ENCODE assay signal across 10 cellular contexts in genomic region chr17:14201087-14201486, GRCh38. TPM values are rescaled to one million over a fixed set of nuclear protein-coding genes. Genes with fewer than 3 reads are reported as not detected.
A peak's percentile ranks its signal among the peaks of the same experiment; 100 is the strongest.
DNase-seq lines count a peak whose midpoint lies in the region; ATAC-seq lines count a peak whose summit lies in the region.
"Had no signal": no experiment of that assay in that cellular context is flagged by ENCODE, and none has a peak within 500 bp of the region (broad histone marks: within the 10 kb centered on the region; RNA-seq: fewer than 3 reads in every experiment).

No MANE protein-coding gene starts in this region.

- peaks cover 58% of the 10 kb centered on the region for H3K36me3 Mint-ChIP-seq in activated T-cell treated with anti-CD3 and anti-CD28 coated beads, Interleukin-2, amount 50 U/mL, for 24 hours (ENCODE audit: low read depth)

- no peaks in the 10 kb centered on the region for H3K27me3 Mint-ChIP-seq in activated T-cell treated with anti-CD3 and anti-CD28 coated beads, Interleukin-2, amount 50 U/mL, for 24 hours

- H3K27me3 ChIP-seq in thymus (ENCODE audit: control insufficient read depth, insufficient read depth): no peaks in the 10 kb centered on the region

- 3% methylated on average over 2 of the region's 2 CpGs for WGBS in thymus

- H3K27ac ChIP-seq in thymus (ENCODE audit: low read depth): peak overlapping the region; percentile 67

- H3K4me1 ChIP-seq in thymus (ENCODE audit: control insufficient read depth, insufficient read depth, low read length): peaks cover 36% of the 10 kb centered on the region

- no peaks in the 10 kb centered on the region for H3K9me3 ChIP-seq in thymus (ENCODE audit: control insufficient read depth)

- peak overlapping the region; percentile 91 for H3K27ac Mint-ChIP-seq in activated T-cell treated with anti-CD3 and anti-CD28 coated beads, Interleukin-2, amount 50 U/mL, for 24 hours

- ATAC-seq in GM18868 (IDR thresholded peaks at IDR 0.05; ENCODE audit: unreplicated experiment): no peak

- H3K4me3 Mint-ChIP-seq in activated T-cell treated with anti-CD3 and anti-CD28 coated beads, Interleukin-2, amount 50 U/mL, for 24 hours: peak overlapping the region; percentile 6

- H3K4me1 Mint-ChIP-seq in activated T-cell treated with anti-CD3 and anti-CD28 coated beads, Interleukin-2, amount 50 U/mL, for 24 hours (ENCODE audit: low read depth): peaks cover 99% of the 10 kb centered on the region

- H3K4me3 ChIP-seq in thymus (ENCODE audit: low read length): no peak overlapping the region

- H3K9me3 Mint-ChIP-seq in activated T-cell treated with anti-CD3 and anti-CD28 coated beads, Interleukin-2, amount 50 U/mL, for 24 hours: peaks cover 2% of the 10 kb centered on the region

- DNase-seq in activated T-cell treated with anti-CD3 and anti-CD28 coated beads, Interleukin-2, amount 50 U/mL, for 24 hours: no peak
- no peak for DNase-seq in activated T-cell treated with anti-CD3 and anti-CD28 coated beads, Interleukin-2, amount 50 U/mL, for 1 hour
- DNase-seq in activated T-cell treated with anti-CD3 and anti-CD28 coated beads, Interleukin-2, amount 50 U/mL, for 48 hours: peak; percentile 57 to 64
- DNase-seq in iris pigment epithelial cell (ENCODE audit: low read depth) (peak; percentile 53), cortex of kidney (lab: John Stamatoyannopoulos, UW) (no peak)
- no peak for DNase-seq in activated CD4-positive, CD25-positive, alpha-beta regulatory T cell (lab: John Stamatoyannopoulos, UW)
- DNase-seq: NCI-H146 had no signal

- H3K36me3 ChIP-seq in thymus (ENCODE audit: control insufficient read depth, insufficient read depth): peaks cover 3% of the 10 kb centered on the region

RNA-seq across cellular contexts. Expression of gene CDRT15, which starts 35.6 kb away (rescaled TPM):
- 0.09 TPM for polyA plus RNA-seq in thymus
- polyA plus RNA-seq: esophagus had no signal

Comparison
In these comparisons a context has a peak if more than half of its experiments do, and no peak if none do; other contexts are left out.
1. DNase-seq: peak in activated T-cell treated with anti-CD3 and anti-CD28 coated beads, Interleukin-2, amount 50 U/mL, for 48 hours (2 of 2) and iris pigment epithelial cell (single experiment); none in activated T-cell treated with anti-CD3 and anti-CD28 coated beads, Interleukin-2, amount 50 U/mL, for 24 hours (single experiment), activated T-cell treated with anti-CD3 and anti-CD28 coated beads, Interleukin-2, amount 50 U/mL, for 1 hour (single experiment), activated CD4-positive, CD25-positive, alpha-beta regulatory T cell (0 of 4) and cortex of kidney (single experiment).